Comparison of ENCODE assay signal across 18 cellular contexts in the genomic region with DNA sequence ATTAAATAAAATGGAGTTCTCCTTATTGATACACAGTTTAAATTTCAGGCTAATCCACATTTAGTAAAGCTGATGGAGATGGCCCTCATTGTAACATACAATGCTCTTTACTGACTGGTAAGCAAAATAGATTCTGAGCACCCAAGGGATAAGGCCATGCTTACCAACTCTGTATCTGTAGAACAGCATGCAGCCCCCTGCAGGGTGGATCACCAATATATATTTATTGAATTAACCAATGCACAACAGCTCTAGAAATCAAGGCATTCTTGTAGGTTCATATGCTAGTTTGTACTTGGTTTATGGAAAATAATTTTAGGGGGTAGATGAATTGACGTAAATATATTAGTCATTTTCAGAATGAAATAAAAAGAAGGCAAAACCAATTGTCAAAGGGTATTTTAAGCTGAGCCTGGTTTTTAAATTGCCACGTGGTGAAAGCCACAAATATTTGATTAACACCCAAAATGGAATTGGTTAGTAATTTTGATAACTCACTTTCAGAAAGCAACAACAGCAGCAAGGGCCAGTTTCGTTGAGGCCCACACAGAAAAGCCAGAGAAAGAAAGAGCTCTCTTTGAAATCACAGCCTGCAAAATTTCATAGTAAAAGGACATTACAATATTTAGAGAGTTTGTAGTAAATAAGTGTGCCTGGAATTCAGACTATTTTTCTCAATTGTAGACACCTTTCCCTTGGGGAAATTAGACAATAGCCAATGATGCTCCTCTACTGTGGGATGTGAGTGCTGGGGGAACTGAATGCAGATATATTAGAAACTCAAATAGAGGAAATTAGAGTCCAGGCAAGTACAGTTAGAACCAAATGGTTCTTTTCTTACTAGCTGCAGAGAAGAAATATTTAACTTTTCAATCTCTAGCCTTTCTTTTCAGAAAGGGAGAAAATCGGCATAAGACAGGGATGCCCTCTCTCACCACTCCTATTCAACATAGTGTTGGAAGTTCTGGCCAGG.
DNase-seq lines count a peak whose midpoint lies in the region; ATAC-seq and TF ChIP-seq lines count a peak whose summit lies in the region.
"Had no signal": no experiment of that assay in that cellular context is flagged by ENCODE, and none has a peak within 500 bp of the region (broad histone marks: within the 10 kb centered on the region; RNA-seq: fewer than 3 reads in every experiment).

No MANE protein-coding gene starts in this region.

- DNase-seq in GM06990 (ENCODE audit: extremely low read depth, insufficient read length) (peak; percentile 3), NCI-H1417 treated with DMSO at 0.1 percent for 48 hours (lab: John Stamatoyannopoulos, UW) (no peak), GM03348 (ENCODE audit: low spot score) (no peak)
- no peak for DNase-seq in activated T-cell treated with anti-CD3 and anti-CD28 coated beads, Interleukin-2, amount 50 U/mL, for 1 hour
- no peak for DNase-seq in activated T-cell treated with anti-CD3 and anti-CD28 coated beads, Interleukin-2, amount 50 U/mL, for 48 hours
- DNase-seq: activated naive CD4-positive, alpha-beta T cell treated with anti-CD3 and anti-CD28 coated beads, Interleukin-2, amount 10 ng/mL, durations not matched to agents 7 days and 5 days; Caco-2; endodermal cell; NCI-H1092 treated with DMSO at 0.1 percent for 48 hours; NCI-H510A treated with DMSO at 0.1 percent for 48 hours; nucleus accumbens; T-helper 9 cell had no signal

- ATAC-seq in GM19328 (IDR thresholded peaks at IDR 0.05; ENCODE audit: unreplicated experiment) (peak; percentile 61), HG02623 (IDR thresholded peaks at IDR 0.05; ENCODE audit: unreplicated experiment) (peak; percentile 69), HG03139 (IDR thresholded peaks at IDR 0.05; ENCODE audit: unreplicated experiment) (peak; percentile 51)
- ATAC-seq: gastroesophageal sphincter, HepG2 had no signal

- H3K4me3 ChIP-seq in GM06990 (replicated peaks; ENCODE audit: low read depth, low read length) = no peak overlapping the region; the same call in 1 of the 2 replicates
- H3K4me3 ChIP-seq: gastroesophageal sphincter, thoracic aorta had no signal

- H3K36me3 ChIP-seq in GM06990 (ENCODE audit: control insufficient read depth, insufficient read depth, low read length) = no peaks in the 10 kb centered on the region
- H3K36me3 ChIP-seq: gastroesophageal sphincter, thoracic aorta had no signal

- TF ChIP-seq CTCF in GM06990 (IDR thresholded peaks at IDR 0.05; ENCODE audit: insufficient read depth, low read length, poor library complexity, severe bottlenecking) = no peak

- no peaks in the 10 kb centered on the region for H3K27me3 ChIP-seq in GM06990 (replicated peaks; ENCODE audit: control insufficient read depth, insufficient read depth, low read length)
- H3K27me3 ChIP-seq: gastroesophageal sphincter had no signal
